Comparison of ENCODE assay signal across 16 cellular contexts in the genomic region with DNA sequence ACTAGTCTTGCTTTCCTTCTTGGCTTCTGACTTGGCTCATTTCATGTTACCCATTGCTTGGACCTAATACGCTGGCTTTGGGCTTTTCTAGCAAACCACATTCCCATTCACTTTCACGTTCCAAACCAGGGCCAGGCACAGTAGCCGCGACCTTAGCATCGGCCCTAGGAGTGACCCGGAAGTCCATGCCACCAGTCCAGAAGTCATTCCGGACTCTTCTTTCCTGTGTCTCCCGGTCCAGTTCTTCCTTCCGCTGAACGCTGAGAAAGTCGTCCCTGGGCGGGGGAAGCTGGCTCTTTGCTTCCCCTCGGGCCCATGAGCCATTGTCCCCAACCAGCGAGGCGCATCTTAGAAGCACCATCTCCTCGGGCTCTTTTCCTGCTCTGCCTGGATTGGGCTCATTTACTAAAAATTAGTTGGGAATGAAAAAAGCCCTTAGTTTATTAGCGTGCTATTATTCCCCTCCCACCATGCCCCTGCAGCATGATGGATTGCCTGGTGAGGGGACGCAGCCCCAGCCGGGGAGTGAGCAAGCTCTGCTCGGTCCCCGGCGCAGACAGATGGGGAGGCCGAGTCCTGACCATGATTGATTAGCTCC.
A peak's percentile ranks its signal among the peaks of the same experiment; 100 is the strongest.
DNase-seq lines count a peak whose midpoint lies in the region; ATAC-seq, FAIRE-seq and TF ChIP-seq lines count a peak whose summit lies in the region.
"Had no signal": no experiment of that assay in that cellular context is flagged by ENCODE, and none has a peak within 500 bp of the region (broad histone marks: within the 10 kb centered on the region; RNA-seq: fewer than 3 reads in every experiment).

No MANE protein-coding gene starts in this region.

- H3K79me2 ChIP-seq in PC-9 (ENCODE audit: low read depth) (no peaks in the 10 kb centered on the region), neural progenitor cell (ENCODE audit: low read depth) (no peaks in the 10 kb centered on the region)

- H3K9me3 ChIP-seq in PC-9 (ENCODE audit: insufficient read depth, low read depth) (no peaks in the 10 kb centered on the region), endodermal cell (ENCODE audit: control insufficient read depth, low read length) (no peaks in the 10 kb centered on the region), neural progenitor cell (ENCODE audit: low read depth) (no peaks in the 10 kb centered on the region)

- no peaks in the 10 kb centered on the region for H3K4me1 Mint-ChIP-seq in endodermal cell
- H3K4me1 Mint-ChIP-seq in neural progenitor cell, result no peaks in the 10 kb centered on the region
- H3K4me1 Mint-ChIP-seq: B cell, IgD-negative memory B cell had no signal

- no peaks in the 10 kb centered on the region for H3K27me3 Mint-ChIP-seq in endodermal cell (ENCODE audit: insufficient read depth)
- peaks cover 2% of the 10 kb centered on the region for H3K27me3 Mint-ChIP-seq in neural progenitor cell (ENCODE audit: insufficient read depth, low read depth)
- H3K27me3 Mint-ChIP-seq: CD4-positive, alpha-beta T cell; IgD-negative memory B cell had no signal

- WGBS in endodermal cell (ENCODE audit: insufficient coverage in 1 of 2, insufficient read length in 1 of 2), 2 experiments, result 87 to 94% methylated on average over 15 to 23 of the region's 23 CpGs

- H3K4me3 Mint-ChIP-seq in endodermal cell (no peak overlapping the region), neural progenitor cell (no peak overlapping the region)
- H3K4me3 Mint-ChIP-seq: B cell; CD4-positive, alpha-beta T cell; IgD-negative memory B cell had no signal

- no peak for FAIRE-seq in GM12892 (lab: Jason Lieb, UNC)
- FAIRE-seq: A204.1 had no signal

- H3K27ac Mint-ChIP-seq in endodermal cell (no peak overlapping the region), neural progenitor cell (no peak overlapping the region)
- H3K27ac Mint-ChIP-seq: B cell; CD4-positive, alpha-beta T cell; IgD-negative memory B cell had no signal

- H3F3A ChIP-seq in PC-9 (ENCODE audit: insufficient read depth, low read depth), result no peaks in the 10 kb centered on the region
- no peaks in the 10 kb centered on the region for H3F3A ChIP-seq in neural progenitor cell (ENCODE audit: low read depth)

- H3K36me3 ChIP-seq in PC-9 (ENCODE audit: low read depth) (no peaks in the 10 kb centered on the region), endodermal cell (ENCODE audit: control insufficient read depth, insufficient read depth, low read length) (no peaks in the 10 kb centered on the region), neural progenitor cell (no peaks in the 10 kb centered on the region)

- intact Hi-C loops in PC-9 (cut with micrococcal nuclease; ENCODE audit: unreplicated experiment) (no loop called here), cardiac septum (cut with DNase I) (no loop called here)

- DNase-seq in ELF-1 (ENCODE audit: low read depth, low spot score), result peak; percentile 7
- peak in 1 of 2 experiments; percentile 2 for DNase-seq in PC-9
- DNase-seq in endodermal cell, result no peak
- no peak for DNase-seq in neural progenitor cell (ENCODE audit: low spot score)
- DNase-seq in cardiac septum (ENCODE audit: low spot score), result no peak
- DNase-seq in GM12892 (ENCODE audit: insufficient read length), result no peak
- DNase-seq: C1 segment of cervical spinal cord; Calu3; CD4-positive, alpha-beta T cell; DND-41; GF-D8; H7 had no signal

- no peak overlapping the region for H3K9ac ChIP-seq in endodermal cell (ENCODE audit: extremely low read depth, low read length, poor library complexity, severe bottlenecking)
- H3K9ac ChIP-seq in neural progenitor cell, result no peak overlapping the region

- no peak for TF ChIP-seq POLR2A in GM12892 (IDR thresholded peaks at IDR 0.05; ENCODE audit: low read depth, low read length)

- H3K4me3 ChIP-seq in PC-9 (no peak overlapping the region), endodermal cell (ENCODE audit: low read length) (no peak overlapping the region), neural progenitor cell (no peak overlapping the region)

- no peak for TF ChIP-seq CTCF in PC-9 (conservative IDR thresholded peaks at IDR 0.05)
- no peak for TF ChIP-seq CTCF in endodermal cell (conservative IDR thresholded peaks at IDR 0.05)
- TF ChIP-seq CTCF in neural progenitor cell (IDR thresholded peaks at IDR 0.05), result no peak

- H3K9me3 Mint-ChIP-seq in endodermal cell, result peaks cover 13% of the 10 kb centered on the region
- H3K9me3 Mint-ChIP-seq in neural progenitor cell, result peaks cover 15% of the 10 kb centered on the region

- H4K20me1 ChIP-seq in PC-9 (ENCODE audit: insufficient read depth) (no peaks in the 10 kb centered on the region), neural progenitor cell (ENCODE audit: low read depth) (no peaks in the 10 kb centered on the region)

- CTCF ChIA-PET in PC-9 (lab: Charles Lee), result no interaction called here

- no TSS peak for BruUV-seq in PC-9 (replicated peaks; lab: Mats Ljungman, UMichigan)

- H3K27ac ChIP-seq in PC-9 (no peak overlapping the region), endodermal cell (ENCODE audit: low read depth, low read length) (peak overlapping the region; percentile 72), neural progenitor cell (no peak overlapping the region)

- ATAC-seq in GM18907 (IDR thresholded peaks at IDR 0.05; ENCODE audit: unreplicated experiment), result no peak

- no peaks in the 10 kb centered on the region for H3K36me3 Mint-ChIP-seq in endodermal cell (ENCODE audit: low read depth)
- H3K36me3 Mint-ChIP-seq in neural progenitor cell, result no peaks in the 10 kb centered on the region
- H3K36me3 Mint-ChIP-seq: IgD-negative memory B cell had no signal

- H3K9me2 ChIP-seq in PC-9 (ENCODE audit: insufficient read depth), result no peaks in the 10 kb centered on the region; the same call in 1 of the 2 replicates

- POLR2A ChIA-PET in PC-9 (lab: Charles Lee; ENCODE audit: unreplicated experiment), result no interaction called here

- peaks cover 67% of the 10 kb centered on the region for H3K27me3 ChIP-seq in PC-9 (ENCODE audit: insufficient read depth, low read depth)
- H3K27me3 ChIP-seq in endodermal cell (ENCODE audit: control insufficient read depth, insufficient read depth, low read length, poor library complexity, severe bottlenecking), result no peaks in the 10 kb centered on the region
- no peaks in the 10 kb centered on the region for H3K27me3 ChIP-seq in neural progenitor cell

- H2AFZ ChIP-seq in PC-9 (no peak overlapping the region), neural progenitor cell (replicated peaks) (peak overlapping the region; percentile 26)

- 0 out of 2 replicates have a peak overlapping the region, but pooled peaks have one; percentile 17 for H3K4me2 ChIP-seq in PC-9
- no peak overlapping the region for H3K4me2 ChIP-seq in neural progenitor cell

- no peaks in the 10 kb centered on the region for H3K4me1 ChIP-seq in PC-9 (replicated peaks; ENCODE audit: insufficient read depth)
- no peaks in the 10 kb centered on the region for H3K4me1 ChIP-seq in endodermal cell (ENCODE audit: control insufficient read depth, insufficient read depth, low read length)
- no peaks in the 10 kb centered on the region for H3K4me1 ChIP-seq in neural progenitor cell
